In the genomic region with DNA sequence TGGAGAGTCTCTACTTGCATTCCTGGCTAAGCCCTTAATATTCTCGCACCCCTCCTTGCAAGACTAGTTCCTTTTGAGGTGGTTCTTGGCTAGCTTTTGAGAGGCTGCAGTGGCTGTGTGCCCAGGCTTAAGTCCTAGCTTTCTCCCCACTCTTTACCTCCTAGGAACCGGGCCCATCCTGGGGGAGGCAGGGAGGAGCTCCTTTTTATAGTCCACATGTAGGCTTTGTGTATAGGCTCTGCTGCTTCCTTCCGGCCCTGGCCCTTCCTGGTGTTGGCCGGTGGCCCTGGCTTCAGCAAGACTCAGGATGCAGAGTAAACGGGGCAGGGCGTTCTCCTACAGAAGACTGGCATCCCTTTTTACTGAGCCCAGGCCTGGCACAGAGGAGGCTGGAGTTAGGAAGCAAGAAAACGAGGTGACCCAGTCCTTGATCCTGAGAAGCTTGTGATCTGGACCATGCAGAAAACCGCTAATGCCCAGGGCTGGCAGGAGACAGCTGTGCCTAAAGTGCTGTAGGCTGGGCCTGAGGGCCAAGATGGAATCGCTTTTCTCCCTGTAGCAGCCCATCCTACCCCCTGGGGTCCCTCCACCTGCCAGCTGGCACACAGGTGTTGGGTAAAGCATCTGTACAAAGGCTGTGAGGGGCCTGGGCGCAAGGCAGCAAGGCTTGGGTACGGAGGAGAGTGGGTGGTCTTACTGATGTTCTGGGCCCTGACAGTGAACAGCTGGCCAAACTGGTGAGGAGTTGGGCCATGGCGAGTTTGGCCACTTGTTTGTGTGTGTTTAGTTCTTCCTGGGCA, we compare ENCODE assay signal across 9 cellular contexts. TPM values are rescaled to one million over a fixed set of nuclear protein-coding genes. Genes with fewer than 3 reads are reported as not detected.
DNase-seq lines count a peak whose midpoint lies in the region; ATAC-seq and TF ChIP-seq lines count a peak whose summit lies in the region.
"Had no signal": no experiment of that assay in that cellular context is flagged by ENCODE, and none has a peak within 500 bp of the region (broad histone marks: within the 10 kb centered on the region; RNA-seq: fewer than 3 reads in every experiment).

No MANE protein-coding gene starts in this region.

- peaks cover 100% of the 10 kb centered on the region for H3K4me1 ChIP-seq in CD8-positive, alpha-beta memory T cell (ENCODE audit: insufficient read depth, low read length)

- no peaks in the 10 kb centered on the region for H3K9me3 Mint-ChIP-seq in CD8-positive, alpha-beta memory T cell
- no peaks in the 10 kb centered on the region for H3K9me3 Mint-ChIP-seq in activated CD4-positive, alpha-beta memory T cell treated with anti-CD3 and anti-CD28 coated beads for 36 hours
- no peaks in the 10 kb centered on the region for H3K9me3 Mint-ChIP-seq in progenitor cell of endocrine pancreas (ENCODE audit: low read depth)

- H3K4me1 Mint-ChIP-seq in CD8-positive, alpha-beta memory T cell = peaks cover 96 to 99% (median 98%) of the 10 kb centered on the region in 3 donors
- H3K4me1 Mint-ChIP-seq in activated CD4-positive, alpha-beta memory T cell treated with anti-CD3 and anti-CD28 coated beads for 36 hours (ENCODE audit: low read depth) = peaks cover 97% of the 10 kb centered on the region
- peaks cover 26% of the 10 kb centered on the region for H3K4me1 Mint-ChIP-seq in progenitor cell of endocrine pancreas (ENCODE audit: low read depth)

- CTCF ChIA-PET in CD8-positive, alpha-beta memory T cell (lab: Charles Lee) = interaction anchor here (0.9 to 8.1 kb wide), 4 partner anchors 10 to 72 kb away, joined by 3 to 71 read pairs (median 24); no protein-coding TSS in a partner anchor
- CTCF ChIA-PET in activated CD4-positive, alpha-beta memory T cell treated with anti-CD3 and anti-CD28 coated beads for 36 hours (lab: Charles Lee) = interaction anchor here (1.0 to 2.4 kb wide), 3 partner anchors 9 to 155 kb away, joined by 3 to 12 read pairs (median 7); no protein-coding TSS in a partner anchor

- no peaks in the 10 kb centered on the region for H3K9me3 ChIP-seq in CD8-positive, alpha-beta memory T cell (ENCODE audit: low read length)

- H3K36me3 Mint-ChIP-seq in CD8-positive, alpha-beta memory T cell = peaks cover 4 to 8% (median 5%) of the 10 kb centered on the region in 3 donors
- H3K36me3 Mint-ChIP-seq in activated CD4-positive, alpha-beta memory T cell treated with anti-CD3 and anti-CD28 coated beads for 36 hours = peaks cover 6% of the 10 kb centered on the region
- H3K36me3 Mint-ChIP-seq in progenitor cell of endocrine pancreas (ENCODE audit: insufficient read depth) = peaks cover 3% of the 10 kb centered on the region

- no peak for ATAC-seq in GM21515 (IDR thresholded peaks at IDR 0.05; ENCODE audit: unreplicated experiment)

- no peaks in the 10 kb centered on the region for H3K27me3 ChIP-seq in CD8-positive, alpha-beta memory T cell (ENCODE audit: insufficient read depth, low read length, poor library complexity, severe bottlenecking)
- H3K27me3 ChIP-seq in brain microvascular endothelial cell (replicated peaks) = no peaks in the 10 kb centered on the region

- H3K4me3 Mint-ChIP-seq in CD8-positive, alpha-beta memory T cell = peak overlapping the region in 6 of 7 donors; percentile 54 to 97 (median 91)
- H3K4me3 Mint-ChIP-seq in activated CD4-positive, alpha-beta memory T cell treated with anti-CD3 and anti-CD28 coated beads for 36 hours = no peak overlapping the region
- no peak overlapping the region for H3K4me3 Mint-ChIP-seq in progenitor cell of endocrine pancreas (ENCODE audit: low read depth)

- no peaks in the 10 kb centered on the region for H3K36me3 ChIP-seq in CD8-positive, alpha-beta memory T cell (ENCODE audit: insufficient read depth, low read length)
- H3K36me3 ChIP-seq in brain microvascular endothelial cell (replicated peaks) = no peaks in the 10 kb centered on the region

- H3K27ac ChIP-seq in CD8-positive, alpha-beta memory T cell (ENCODE audit: low read depth, low read length) = no peak overlapping the region
- H3K27ac ChIP-seq in brain microvascular endothelial cell = no peak overlapping the region

- in situ Hi-C loops in brain microvascular endothelial cell (cut with HindIII; ENCODE audit: low pct_ligation_motif_present, low sequenced_read_pairs) = no loop called here

- H3K4me3 ChIP-seq in CD8-positive, alpha-beta memory T cell (ENCODE audit: low read length) = peak overlapping the region; percentile 20
- H3K4me3 ChIP-seq in brain microvascular endothelial cell (ENCODE audit: low read depth, low read length) = no peak overlapping the region

- POLR2A ChIA-PET in CD8-positive, alpha-beta memory T cell (lab: Charles Lee) = interaction anchor here (1.1 to 3.1 kb wide), 2 partner anchors 8 to 10 kb away, joined by 3 to 14 read pairs; no protein-coding TSS in a partner anchor
- POLR2A ChIA-PET in activated CD4-positive, alpha-beta memory T cell treated with anti-CD3 and anti-CD28 coated beads for 36 hours (lab: Charles Lee) = interaction anchor here (0.6 to 2.0 kb wide), 5 partner anchors 9 to 193 kb away, joined by 3 to 8 read pairs (median 5); no protein-coding TSS in a partner anchor

- TF ChIP-seq CTCF in progenitor cell of endocrine pancreas (IDR thresholded peaks at IDR 0.05; ENCODE audit: unreplicated experiment) (no peak), brain microvascular endothelial cell (IDR thresholded peaks at IDR 0.05; ENCODE audit: low read depth, low read length, missing control alignments) (no peak)

- H3K27ac Mint-ChIP-seq in CD8-positive, alpha-beta memory T cell = peak overlapping the region; percentile 92 to 99 (median 94)
- H3K27ac Mint-ChIP-seq in activated CD4-positive, alpha-beta memory T cell treated with anti-CD3 and anti-CD28 coated beads for 36 hours = peak overlapping the region; percentile 85
- H3K27ac Mint-ChIP-seq in progenitor cell of endocrine pancreas = peak overlapping the region; percentile 75

- DNase-seq in CD8-positive, alpha-beta memory T cell = peak in 1 of 5 donors; percentile 36
- DNase-seq in activated CD4-positive, alpha-beta memory T cell treated with anti-CD3 and anti-CD28 coated beads for 36 hours = no peak
- DNase-seq in globus pallidus (ENCODE audit: low spot score) (peak; percentile 60), progenitor cell of endocrine pancreas (ENCODE audit: low spot score, unreplicated experiment) (no peak), NCI-H2196 (lab: John Stamatoyannopoulos, UW; ENCODE audit: unreplicated experiment) (no peak), SK-N-DZ (ENCODE audit: low spot score) (no peak), brain microvascular endothelial cell (no peak)
- DNase-seq: SW 1271 had no signal

- intact Hi-C loops in activated CD4-positive, alpha-beta memory T cell treated with anti-CD3 and anti-CD28 coated beads for 36 hours (cut with micrococcal nuclease) = no loop called here

- H3K27me3 Mint-ChIP-seq in CD8-positive, alpha-beta memory T cell = peaks cover 0 to 1% of the 10 kb centered on the region in 2 donors
- H3K27me3 Mint-ChIP-seq in activated CD4-positive, alpha-beta memory T cell treated with anti-CD3 and anti-CD28 coated beads for 36 hours = no peaks in the 10 kb centered on the region
- H3K27me3 Mint-ChIP-seq in progenitor cell of endocrine pancreas = no peaks in the 10 kb centered on the region

RNA-seq across cellular contexts. Expression of a gene that starts 8.7 kb away (rescaled TPM):
- 100 to 1,000 TPM; 104 to 108 TPM for total RNA-seq in CD8-positive, alpha-beta memory T cell
- polyA plus RNA-seq in CD8-positive, alpha-beta memory T cell = 73.5 TPM
- 100 to 1,000 TPM; 133 to 139 TPM for total RNA-seq in activated CD4-positive, alpha-beta memory T cell treated with anti-CD3 and anti-CD28 coated beads for 36 hours
- 391 and 395 TPM in 2 replicates for total RNA-seq in progenitor cell of endocrine pancreas
- polyA plus RNA-seq in SK-N-DZ (2014; cell fraction: cytosol; rRNA removed) = 137 and 176 TPM in 2 replicates
- polyA plus RNA-seq in SK-N-DZ (2014; cell fraction: nucleus; rRNA removed) = 1,191 and 1,360 TPM in 2 replicates

Comparison
In these comparisons a context has a peak if more than half of its experiments do, and no peak if none do; other contexts are left out.
1. H3K4me3 Mint-ChIP-seq: peak in CD8-positive, alpha-beta memory T cell (6 of 7); none in activated CD4-positive, alpha-beta memory T cell treated with anti-CD3 and anti-CD28 coated beads for 36 hours (single experiment) and progenitor cell of endocrine pancreas (single experiment).
2. Peak in every context shown above with its lines, with median percentiles within 50 percentile points of each other: H3K27ac Mint-ChIP-seq.